Comparison of ENCODE assay signal across 1 cellular context in genomic region chr7:1169409-1170368, GRCh38.
TF ChIP-seq lines count a peak whose summit lies in the region.

No MANE protein-coding gene starts in this region.

TF ChIP-seq in H1, 55 proteins besides CTCF, POLR2A, EP300 and RAD21:
- TF ChIP-seq PHF8 (conservative IDR thresholded peaks at IDR 0.05; ENCODE audit: low read depth, low read length), result peak; percentile 55
- TF ChIP-seq, protein P1, sequence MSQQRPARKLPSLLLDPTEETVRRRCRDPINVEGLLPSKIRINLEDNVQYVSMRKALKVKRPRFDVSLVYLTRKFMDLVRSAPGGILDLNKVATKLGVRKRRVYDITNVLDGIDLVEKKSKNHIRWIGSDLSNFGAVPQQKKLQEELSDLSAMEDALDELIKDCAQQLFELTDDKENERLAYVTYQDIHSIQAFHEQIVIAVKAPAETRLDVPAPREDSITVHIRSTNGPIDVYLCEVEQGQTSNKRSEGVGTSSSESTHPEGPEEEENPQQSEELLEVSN (IDR thresholded peaks at IDR 0.05), result 0 out of 2 replicates have a peak, but pooled peaks have one; percentile 8
- TF ChIP-seq SAP30 (IDR thresholded peaks at IDR 0.05; ENCODE audit: insufficient read depth, insufficient replicate concordance, low read length), result no peak
- no peak for TF ChIP-seq JUND (IDR thresholded peaks at IDR 0.05; ENCODE audit: low read length)
- TF ChIP-seq CREB1 (IDR thresholded peaks at IDR 0.05), result peak; percentile 67
- no peak for TF ChIP-seq ASH2L (IDR thresholded peaks at IDR 0.05; ENCODE audit: low read length)
- TF ChIP-seq SP1 (IDR thresholded peaks at IDR 0.05; ENCODE audit: low read depth, low read length), result peak; percentile 69; the same call in 1 of the 2 replicates
- TF ChIP-seq TCF12 (IDR thresholded peaks at IDR 0.05; ENCODE audit: low read depth, low read length), result 0 out of 2 replicates have a peak, but pooled peaks have one; percentile 11
- TF ChIP-seq TAF1 (IDR thresholded peaks at IDR 0.05; ENCODE audit: low read depth, low read length), result peak; percentile 80
- no peak for TF ChIP-seq POLR2AphosphoS5 (IDR thresholded peaks at IDR 0.05; ENCODE audit: low read depth, low read length)
- 0 out of 2 replicates have a peak, but pooled peaks have one; percentile 62 for TF ChIP-seq SP4 (IDR thresholded peaks at IDR 0.05; ENCODE audit: low read length)
- no peak for TF ChIP-seq GTF2F1 (IDR thresholded peaks at IDR 0.05; ENCODE audit: borderline replicate concordance, low read depth, low read length)
- no peak for TF ChIP-seq JUN (IDR thresholded peaks at IDR 0.05; ENCODE audit: low read depth, low read length)
- TF ChIP-seq BACH1 (IDR thresholded peaks at IDR 0.05; ENCODE audit: low read length), result no peak
- TF ChIP-seq SUZ12 (IDR thresholded peaks at IDR 0.05; ENCODE audit: low read length), result no peak
- TF ChIP-seq SRF (IDR thresholded peaks at IDR 0.05; ENCODE audit: low read depth, low read length), result 0 out of 2 replicates have a peak, but pooled peaks have one; percentile 6
- TF ChIP-seq KDM5A (IDR thresholded peaks at IDR 0.05; ENCODE audit: low read length), result no peak
- TF ChIP-seq, protein P2, sequence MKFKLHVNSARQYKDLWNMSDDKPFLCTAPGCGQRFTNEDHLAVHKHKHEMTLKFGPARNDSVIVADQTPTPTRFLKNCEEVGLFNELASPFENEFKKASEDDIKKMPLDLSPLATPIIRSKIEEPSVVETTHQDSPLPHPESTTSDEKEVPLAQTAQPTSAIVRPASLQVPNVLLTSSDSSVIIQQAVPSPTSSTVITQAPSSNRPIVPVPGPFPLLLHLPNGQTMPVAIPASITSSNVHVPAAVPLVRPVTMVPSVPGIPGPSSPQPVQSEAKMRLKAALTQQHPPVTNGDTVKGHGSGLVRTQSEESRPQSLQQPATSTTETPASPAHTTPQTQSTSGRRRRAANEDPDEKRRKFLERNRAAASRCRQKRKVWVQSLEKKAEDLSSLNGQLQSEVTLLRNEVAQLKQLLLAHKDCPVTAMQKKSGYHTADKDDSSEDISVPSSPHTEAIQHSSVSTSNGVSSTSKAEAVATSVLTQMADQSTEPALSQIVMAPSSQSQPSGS (IDR thresholded peaks at IDR 0.05; ENCODE audit: low read length), result no peak
- TF ChIP-seq NANOG (IDR thresholded peaks at IDR 0.05; ENCODE audit: insufficient read depth, low read depth, low read length, poor library complexity, severe bottlenecking), result no peak
- no peak for TF ChIP-seq CHD7 (IDR thresholded peaks at IDR 0.05; ENCODE audit: insufficient replicate concordance, low read length)
- peak; percentile 95 for TF ChIP-seq YY1 (IDR thresholded peaks at IDR 0.05; ENCODE audit: low read depth, low read length)
- peak in 1 of 2 experiments; percentile 55; a peak in 1 of 4 replicates for TF ChIP-seq HDAC2 (IDR thresholded peaks at IDR 0.05; ENCODE audit: borderline replicate concordance in 1 of 2, low read depth in 2 of 2, low read length in 2 of 2)
- TF ChIP-seq MAX (IDR thresholded peaks at IDR 0.05), result peak; percentile 19; the same call in 1 of the 2 replicates
- TF ChIP-seq GABPA (IDR thresholded peaks at IDR 0.05; ENCODE audit: borderline replicate concordance, insufficient read depth, low read length), result peak; percentile 74; the same call in 1 of the 2 replicates
- TF ChIP-seq EGR1 (IDR thresholded peaks at IDR 0.05; ENCODE audit: borderline replicate concordance, low read depth, low read length), result no peak
- no peak for TF ChIP-seq SIX5 (IDR thresholded peaks at IDR 0.05; ENCODE audit: low read depth, low read length)
